ENCODE assay signal across 28 cellular contexts in genomic region chr10:128869101-128869712, GRCh38.
"Had no signal": no experiment of that assay in that cellular context is flagged by ENCODE, and none has a peak within 500 bp of the region (broad histone marks: within the 10 kb centered on the region; RNA-seq: fewer than 3 reads in every experiment).

No MANE protein-coding gene starts in this region.

- H3K27me3 ChIP-seq: ascending aorta, cardiac muscle cell, esophagus squamous epithelium, ovary, thyroid gland had no signal

- H3K4me3 ChIP-seq: ascending aorta, cardiac muscle cell, esophagus squamous epithelium, lower lobe of right lung, mucosa of descending colon, ovary, smooth muscle cell, thyroid gland had no signal

- ATAC-seq: lower lobe of right lung; mucosa of descending colon; stimulated activated memory B cell treated with anti-CD40 and anti-IgM and Interleukin-4, amounts not matched to agents 10 μg/mL and 1 μg/mL and 100 μg/mL, for 72 hours; stimulated activated naive CD8-positive, alpha-beta T cell treated with anti-CD3 and anti-CD28 coated beads, Interleukin-15, amount 100 ng/mL, for 72 hours had no signal

- H3K9me3 ChIP-seq: ascending aorta, lower lobe of right lung, mucosa of descending colon, ovary, SK-N-SH, thyroid gland had no signal

- DNase-seq: activated CD4-positive, alpha-beta memory T cell treated with anti-CD3 and anti-CD28 coated beads for 36 hours; activated CD4-positive, alpha-beta T cell treated with anti-CD3 and anti-CD28 coated beads, Interleukin-2, amount 10 ng/mL, durations not matched to agents 24 days and 14 days; activated CD4-positive, CD25-positive, alpha-beta regulatory T cell treated with anti-CD3 and anti-CD28 coated beads, Interleukin-2, amount 50 U/mL, for 72 hours; activated CD8-positive, alpha-beta memory T cell treated with anti-CD3 and anti-CD28 coated beads, Interleukin-2, amount 50 U/mL, for 4 hours; activated effector memory CD4-positive, alpha-beta T cell treated with anti-CD3 and anti-CD28 coated beads, Interleukin-2, amount 50 U/mL, for 16 hours; activated naive CD4-positive, alpha-beta T cell treated with anti-CD3 and anti-CD28 coated beads, Interleukin-2, amount 10 ng/mL, durations not matched to agents 7 days and 5 days; activated naive CD8-positive, alpha-beta T cell treated with anti-CD3 and anti-CD28 coated beads, Interleukin-2, amount 10 ng/mL, durations not matched to agents 7 days and 5 days; activated T-cell treated with anti-CD3 and anti-CD28 coated beads, Interleukin-2, amount 50 U/mL, for 1 hour; esophagus squamous epithelium; foreskin melanocyte; lower lobe of right lung; mesendoderm; mucosa of descending colon; nephron progenitor cell; ovary; SK-N-SH; stimulated activated CD4-positive, alpha-beta T cell treated with anti-CD3 and anti-CD28 coated beads, Interleukin-1b, Interleukin-23, amount 100 ng/mL, for 48 hours; stimulated activated CD4-positive, alpha-beta T cell treated with anti-CD3 and anti-CD28 coated beads, Interleukin-4, amount 100 ng/mL, for 4 hours; stimulated activated CD8-positive, alpha-beta memory T cell treated with anti-CD3 and anti-CD28 coated beads, Interleukin-4, amount 100 ng/mL, for 48 hours; stimulated activated naive CD8-positive, alpha-beta T cell treated with anti-CD3 and anti-CD28 coated beads, Interleukin-15, amount 100 ng/mL, for 72 hours; SW 1271; T-helper 9 cell; thyroid gland; WERI-Rb-1 had no signal

- H3K36me3 ChIP-seq: ascending aorta, cardiac muscle cell, esophagus squamous epithelium, lower lobe of right lung, ovary, thyroid gland, WERI-Rb-1 had no signal

- H3K27ac ChIP-seq: ascending aorta, cardiac muscle cell, esophagus squamous epithelium, lower lobe of right lung, ovary, thyroid gland, WERI-Rb-1 had no signal

- H3K4me1 ChIP-seq: ascending aorta, esophagus squamous epithelium, lower lobe of right lung, thyroid gland had no signal
